In the genomic region with DNA sequence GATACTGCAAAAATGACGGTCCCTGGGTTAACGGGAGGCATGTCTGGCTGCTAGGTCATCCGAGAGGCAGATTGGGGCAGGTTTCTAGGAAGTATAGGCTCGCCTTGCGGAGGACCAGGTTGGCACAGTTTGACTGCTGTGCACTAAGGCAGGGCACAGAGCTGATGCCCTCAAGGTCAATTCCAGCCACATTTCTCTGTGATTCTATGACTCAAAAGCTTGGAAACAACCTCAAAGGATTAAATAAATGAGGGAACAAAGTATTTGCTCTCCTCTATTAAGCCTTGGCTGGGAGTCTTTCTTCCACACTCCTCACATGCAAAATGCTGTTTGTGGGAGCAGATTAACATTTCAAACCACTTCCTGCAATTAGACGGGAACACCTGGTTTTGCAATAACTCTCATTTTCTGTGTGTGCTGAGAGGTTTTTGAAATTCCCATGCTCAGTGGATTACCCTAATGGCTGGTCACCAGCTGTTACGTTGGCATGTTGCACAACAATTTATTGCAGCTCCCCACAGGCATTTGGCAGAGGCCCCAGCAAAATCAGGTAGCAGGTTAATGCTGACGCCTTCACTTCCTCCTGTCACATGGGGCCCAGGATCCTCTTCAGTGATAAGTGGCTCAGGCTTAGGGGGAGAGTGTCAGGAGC, we compare ENCODE assay signal across 8 cellular contexts.
A peak's percentile ranks its signal among the peaks of the same experiment; 100 is the strongest.
DNase-seq lines count a peak whose midpoint lies in the region; ATAC-seq and TF ChIP-seq lines count a peak whose summit lies in the region.

No MANE protein-coding gene starts in this region.

- no peaks in the 10 kb centered on the region for H3K27me3 Mint-ChIP-seq in activated naive CD8-positive, alpha-beta T cell treated with anti-CD3 and anti-CD28 coated beads, Interleukin-2, amount 10 ng/mL, durations not matched to agents 7 days and 5 days
- no peaks in the 10 kb centered on the region for H3K27me3 Mint-ChIP-seq in activated naive CD8-positive, alpha-beta T cell treated with anti-CD3 and anti-CD28 coated beads for 36 hours
- H3K27me3 Mint-ChIP-seq in chondrocyte (ENCODE audit: low read depth), result no peaks in the 10 kb centered on the region
- H3K27me3 Mint-ChIP-seq in naive thymus-derived CD4-positive, alpha-beta T cell, result peaks cover 0 to 2% (median 0%) of the 10 kb centered on the region in 5 donors

- CTCF ChIA-PET in naive thymus-derived CD4-positive, alpha-beta T cell (lab: Charles Lee), result interaction anchor here (0.7 to 1.0 kb wide), 2 partner anchors 119 to 209 kb away, joined by 3 read pairs; no protein-coding TSS in a partner anchor

- no peaks in the 10 kb centered on the region for H3K27me3 ChIP-seq in naive thymus-derived CD4-positive, alpha-beta T cell (ENCODE audit: control insufficient read depth in 2 of 2, insufficient read depth in 2 of 2, low read length in 2 of 2)

- intact Hi-C loops in naive thymus-derived CD4-positive, alpha-beta T cell (cut with micrococcal nuclease), result no loop called here

- H3K27ac Mint-ChIP-seq in activated naive CD8-positive, alpha-beta T cell treated with anti-CD3 and anti-CD28 coated beads, Interleukin-2, amount 10 ng/mL, durations not matched to agents 7 days and 5 days, result no peak overlapping the region
- no peak overlapping the region for H3K27ac Mint-ChIP-seq in activated naive CD8-positive, alpha-beta T cell treated with anti-CD3 and anti-CD28 coated beads for 36 hours
- H3K27ac Mint-ChIP-seq in chondrocyte (ENCODE audit: unreplicated experiment), result peak overlapping the region; percentile 8
- H3K27ac Mint-ChIP-seq in naive thymus-derived CD4-positive, alpha-beta T cell, result peak overlapping the region in 8 of 9 donors; percentile 14 to 90 (median 74)

- peaks cover 8% of the 10 kb centered on the region for H3K9me3 Mint-ChIP-seq in activated naive CD8-positive, alpha-beta T cell treated with anti-CD3 and anti-CD28 coated beads, Interleukin-2, amount 10 ng/mL, durations not matched to agents 7 days and 5 days
- peaks cover 6% of the 10 kb centered on the region for H3K9me3 Mint-ChIP-seq in activated naive CD8-positive, alpha-beta T cell treated with anti-CD3 and anti-CD28 coated beads for 36 hours
- peaks cover 3% of the 10 kb centered on the region for H3K9me3 Mint-ChIP-seq in chondrocyte (ENCODE audit: low read depth)
- peaks cover 0 to 8% (median 0%) of the 10 kb centered on the region in 11 donors for H3K9me3 Mint-ChIP-seq in naive thymus-derived CD4-positive, alpha-beta T cell

- peak; percentile 18 for ATAC-seq in activated naive CD8-positive, alpha-beta T cell treated with anti-CD3 and anti-CD28 coated beads, Interleukin-2, amount 10 ng/mL, durations not matched to agents 7 days and 5 days (ENCODE audit: low read depth)
- peak; percentile 59 for ATAC-seq in naive thymus-derived CD4-positive, alpha-beta T cell
- no peak for ATAC-seq in HG03095 (IDR thresholded peaks at IDR 0.05; ENCODE audit: unreplicated experiment)

- peaks cover 11% of the 10 kb centered on the region for H3K36me3 Mint-ChIP-seq in activated naive CD8-positive, alpha-beta T cell treated with anti-CD3 and anti-CD28 coated beads, Interleukin-2, amount 10 ng/mL, durations not matched to agents 7 days and 5 days
- peaks cover 6% of the 10 kb centered on the region for H3K36me3 Mint-ChIP-seq in activated naive CD8-positive, alpha-beta T cell treated with anti-CD3 and anti-CD28 coated beads for 36 hours
- H3K36me3 Mint-ChIP-seq in chondrocyte (ENCODE audit: low read depth), result no peaks in the 10 kb centered on the region
- H3K36me3 Mint-ChIP-seq in naive thymus-derived CD4-positive, alpha-beta T cell, result peaks cover 0 to 28% (median 23%) of the 10 kb centered on the region in 5 donors

- peak overlapping the region; percentile 48 for H3K27ac ChIP-seq in naive thymus-derived CD4-positive, alpha-beta T cell (ENCODE audit: low read depth, low read length)

- peaks cover 0 to 12% of the 10 kb centered on the region in 2 donors for H3K4me1 ChIP-seq in naive thymus-derived CD4-positive, alpha-beta T cell (ENCODE audit: control insufficient read depth in 2 of 2, insufficient read depth in 2 of 2, low read length in 2 of 2)

- POLR2A ChIA-PET in activated naive CD8-positive, alpha-beta T cell treated with anti-CD3 and anti-CD28 coated beads, Interleukin-2, amount 10 ng/mL, durations not matched to agents 7 days and 5 days (lab: Charles Lee), result interaction anchor here (0.6 kb wide), 1 partner anchor 18 kb away, joined by 3 read pairs; no protein-coding TSS in a partner anchor
- POLR2A ChIA-PET in naive thymus-derived CD4-positive, alpha-beta T cell (lab: Charles Lee), result no interaction called here

- peaks cover 14% of the 10 kb centered on the region for H3K4me1 Mint-ChIP-seq in activated naive CD8-positive, alpha-beta T cell treated with anti-CD3 and anti-CD28 coated beads, Interleukin-2, amount 10 ng/mL, durations not matched to agents 7 days and 5 days
- peaks cover 13% of the 10 kb centered on the region for H3K4me1 Mint-ChIP-seq in activated naive CD8-positive, alpha-beta T cell treated with anti-CD3 and anti-CD28 coated beads for 36 hours
- peaks cover 53% of the 10 kb centered on the region for H3K4me1 Mint-ChIP-seq in chondrocyte (ENCODE audit: low read depth)
- H3K4me1 Mint-ChIP-seq in naive thymus-derived CD4-positive, alpha-beta T cell, result peaks cover 11 to 29% (median 23%) of the 10 kb centered on the region in 7 donors

- H3K36me3 ChIP-seq in naive thymus-derived CD4-positive, alpha-beta T cell (ENCODE audit: control insufficient read depth in 2 of 3, insufficient read depth in 3 of 3, low read length in 3 of 3), result no peaks in the 10 kb centered on the region

- no peak overlapping the region for H3K4me3 ChIP-seq in naive thymus-derived CD4-positive, alpha-beta T cell (ENCODE audit: low read length)

- TF ChIP-seq CTCF in chondrocyte (IDR thresholded peaks at IDR 0.05), result no peak

- no peak for DNase-seq in activated naive CD8-positive, alpha-beta T cell treated with anti-CD3 and anti-CD28 coated beads, Interleukin-2, amount 10 ng/mL, durations not matched to agents 7 days and 5 days
- DNase-seq in activated naive CD8-positive, alpha-beta T cell treated with anti-CD3 and anti-CD28 coated beads for 36 hours, result no peak
- DNase-seq in NCI-H345 (lab: John Stamatoyannopoulos, UW) (peak; percentile 92), chondrocyte (ENCODE audit: low spot score) (no peak), activated gamma-delta T cell (lab: John Stamatoyannopoulos, UW) (no peak), RKO (ENCODE audit: low spot score) (no peak)
- peak in 5 of 9 donors; percentile 6 to 31 (median 16) for DNase-seq in naive thymus-derived CD4-positive, alpha-beta T cell

- no peak overlapping the region for H3K4me3 Mint-ChIP-seq in activated naive CD8-positive, alpha-beta T cell treated with anti-CD3 and anti-CD28 coated beads, Interleukin-2, amount 10 ng/mL, durations not matched to agents 7 days and 5 days
- H3K4me3 Mint-ChIP-seq in activated naive CD8-positive, alpha-beta T cell treated with anti-CD3 and anti-CD28 coated beads for 36 hours, result no peak overlapping the region
- no peak overlapping the region for H3K4me3 Mint-ChIP-seq in chondrocyte (ENCODE audit: unreplicated experiment)
- H3K4me3 Mint-ChIP-seq in naive thymus-derived CD4-positive, alpha-beta T cell, result peak overlapping the region in 6 of 10 donors; percentile 10 to 47 (median 32)

- H3K9me3 ChIP-seq in naive thymus-derived CD4-positive, alpha-beta T cell (ENCODE audit: control insufficient read depth in 2 of 3, low read length in 3 of 3), result no peaks in the 10 kb centered on the region

Comparison
In these comparisons a context has a peak if more than half of its experiments do, and no peak if none do; other contexts are left out.
1. DNase-seq: peak in NCI-H345 (single experiment) and naive thymus-derived CD4-positive, alpha-beta T cell (5 of 9); none in activated naive CD8-positive, alpha-beta T cell treated with anti-CD3 and anti-CD28 coated beads, Interleukin-2, amount 10 ng/mL, durations not matched to agents 7 days and 5 days (single experiment), activated naive CD8-positive, alpha-beta T cell treated with anti-CD3 and anti-CD28 coated beads for 36 hours (single experiment), chondrocyte (single experiment), activated gamma-delta T cell (single experiment) and RKO (single experiment).
2. H3K27ac Mint-ChIP-seq: peak in chondrocyte (single experiment) and naive thymus-derived CD4-positive, alpha-beta T cell (8 of 9); none in activated naive CD8-positive, alpha-beta T cell treated with anti-CD3 and anti-CD28 coated beads, Interleukin-2, amount 10 ng/mL, durations not matched to agents 7 days and 5 days (single experiment) and activated naive CD8-positive, alpha-beta T cell treated with anti-CD3 and anti-CD28 coated beads for 36 hours (single experiment).
3. H3K4me3 Mint-ChIP-seq: peak in naive thymus-derived CD4-positive, alpha-beta T cell (6 of 10); none in activated naive CD8-positive, alpha-beta T cell treated with anti-CD3 and anti-CD28 coated beads, Interleukin-2, amount 10 ng/mL, durations not matched to agents 7 days and 5 days (single experiment), activated naive CD8-positive, alpha-beta T cell treated with anti-CD3 and anti-CD28 coated beads for 36 hours (single experiment) and chondrocyte (single experiment).